12 cellular contexts compared by ENCODE assay signal in genomic region chr3:101065962-101066361, GRCh38.
DNase-seq lines count a peak whose midpoint lies in the region; ATAC-seq and TF ChIP-seq lines count a peak whose summit lies in the region.
"Had no signal": no experiment of that assay in that cellular context is flagged by ENCODE, and none has a peak within 500 bp of the region (broad histone marks: within the 10 kb centered on the region; RNA-seq: fewer than 3 reads in every experiment).

No MANE protein-coding gene starts in this region.

- CTCF ChIA-PET in activated CD4-positive, alpha-beta memory T cell treated with anti-CD3 and anti-CD28 coated beads for 36 hours (lab: Charles Lee), result interaction anchor here (1.2 kb wide), 1 partner anchor 316 kb away, joined by 3 read pairs; no protein-coding TSS in a partner anchor

- H3K36me3 ChIP-seq in gastrocnemius medialis (no peaks in the 10 kb centered on the region), testis (ENCODE audit: low read depth, missing control alignments) (no peaks in the 10 kb centered on the region)
- H3K36me3 ChIP-seq: neural progenitor cell had no signal

- in situ Hi-C loops in gastrocnemius medialis (cut with MboI; ENCODE audit: low sequenced_read_pairs in 4 of 4), result loop anchor here in 1 of 4 donors (25.0 kb wide), 1 partner anchor 321 kb away; no protein-coding TSS in a partner anchor

- no peaks in the 10 kb centered on the region for H3K36me3 Mint-ChIP-seq in activated CD4-positive, alpha-beta memory T cell treated with anti-CD3 and anti-CD28 coated beads for 36 hours
- H3K36me3 Mint-ChIP-seq: neural progenitor cell had no signal

- peaks cover 27% of the 10 kb centered on the region for H3K27me3 Mint-ChIP-seq in activated CD4-positive, alpha-beta memory T cell treated with anti-CD3 and anti-CD28 coated beads for 36 hours

- WGBS in testis, 2 donors, result 44 to 48% methylated on average over 3 of the region's 3 CpGs

- peaks cover 5% of the 10 kb centered on the region for H3K4me1 Mint-ChIP-seq in activated CD4-positive, alpha-beta memory T cell treated with anti-CD3 and anti-CD28 coated beads for 36 hours (ENCODE audit: low read depth)
- H3K4me1 Mint-ChIP-seq: neural progenitor cell had no signal

- no peaks in the 10 kb centered on the region for H3K4me1 ChIP-seq in gastrocnemius medialis
- H3K4me1 ChIP-seq in testis, result no peaks in the 10 kb centered on the region

- no peak overlapping the region for H3K4me3 Mint-ChIP-seq in activated CD4-positive, alpha-beta memory T cell treated with anti-CD3 and anti-CD28 coated beads for 36 hours
- H3K4me3 Mint-ChIP-seq: neural progenitor cell had no signal

- H3K9me3 ChIP-seq in gastrocnemius medialis (no peaks in the 10 kb centered on the region), testis (no peaks in the 10 kb centered on the region)

- DNase-seq in EH (ENCODE audit: low read depth) (peak; percentile 93), fibroblast of pulmonary artery (ENCODE audit: low read depth) (peak; percentile 87), gastrocnemius medialis (no peak), testis (no peak), NCI-H2081 (lab: John Stamatoyannopoulos, UW) (no peak)
- DNase-seq in activated CD8-positive, alpha-beta memory T cell treated with anti-CD3 and anti-CD28 coated beads, Interleukin-2, amount 50 U/mL, for 48 hours, result no peak
- no peak for DNase-seq in activated CD4-positive, alpha-beta memory T cell treated with anti-CD3 and anti-CD28 coated beads for 36 hours
- DNase-seq: DMS79 treated with DMSO at 0.1 percent for 48 hours, MV-4-11 had no signal

- POLR2A ChIA-PET in activated CD4-positive, alpha-beta memory T cell treated with anti-CD3 and anti-CD28 coated beads for 36 hours (lab: Charles Lee), result no interaction called here

- TF ChIP-seq CTCF in fibroblast of pulmonary artery (IDR thresholded peaks at IDR 0.05; ENCODE audit: low read length, missing control alignments), result no peak
- no peak for TF ChIP-seq CTCF in gastrocnemius medialis (IDR thresholded peaks at IDR 0.05 in 4 of 5, conservative IDR thresholded peaks at IDR 0.05 in 1 of 5)
- no peak for TF ChIP-seq CTCF in testis (IDR thresholded peaks at IDR 0.05)

- H3K27ac Mint-ChIP-seq in activated CD4-positive, alpha-beta memory T cell treated with anti-CD3 and anti-CD28 coated beads for 36 hours, result no peak overlapping the region
- H3K27ac Mint-ChIP-seq: neural progenitor cell had no signal

- no peaks in the 10 kb centered on the region for H3K27me3 ChIP-seq in gastrocnemius medialis
- no peaks in the 10 kb centered on the region for H3K27me3 ChIP-seq in testis
- H3K27me3 ChIP-seq: neural progenitor cell had no signal

- H3K4me3 ChIP-seq in fibroblast of pulmonary artery (replicated peaks; ENCODE audit: low read depth, low read length) (no peak overlapping the region), gastrocnemius medialis (no peak overlapping the region), testis (no peak overlapping the region)
- H3K4me3 ChIP-seq: neural progenitor cell had no signal

- TF ChIP-seq POLR2A in gastrocnemius medialis (IDR thresholded peaks at IDR 0.05), result no peak
- TF ChIP-seq POLR2A in testis (IDR thresholded peaks at IDR 0.05), result no peak

- H3K9me3 Mint-ChIP-seq in activated CD4-positive, alpha-beta memory T cell treated with anti-CD3 and anti-CD28 coated beads for 36 hours, result peaks cover 2% of the 10 kb centered on the region
- H3K9me3 Mint-ChIP-seq: neural progenitor cell had no signal

- intact Hi-C loops in gastrocnemius medialis (cut with DNase I; ENCODE audit: low total_unique reads), result loop anchor here (10.0 kb wide), 1 partner anchor 71 kb away; the partner anchor contains the start of gene ABI3BP
- intact Hi-C loops in testis (cut with DNase I; ENCODE audit: low total_unique reads), result no loop called here
- intact Hi-C loops in activated CD4-positive, alpha-beta memory T cell treated with anti-CD3 and anti-CD28 coated beads for 36 hours (cut with micrococcal nuclease), result no loop called here

- peak overlapping the region in 1 of 4 donors; percentile 14 for H3K27ac ChIP-seq in gastrocnemius medialis
- H3K27ac ChIP-seq in testis, result peak overlapping the region in 1 of 2 donors; percentile 34
- H3K27ac ChIP-seq: neural progenitor cell had no signal

- peak; percentile 92 for ATAC-seq in SK-N-SH treated with all-trans-retinoic acid at 6 μM for 48 hours
- peak; percentile 60 to 70 for ATAC-seq in gastrocnemius medialis
- ATAC-seq: Panc1 had no signal

TF ChIP-seq in SK-N-SH treated with all-trans-retinoic acid at 6 μM for 48 hours, 23 proteins besides CTCF, POLR2A, EP300 and RAD21:
- no peak for TF ChIP-seq ESRRG (CRISPR knock-in tag; IDR thresholded peaks at IDR 0.05)
- no peak for TF ChIP-seq SNAI2 (CRISPR knock-in tag; IDR thresholded peaks at IDR 0.05)
- no peak for TF ChIP-seq RARB (CRISPR knock-in tag; IDR thresholded peaks at IDR 0.05)
- no peak for TF ChIP-seq ZC3H10 (CRISPR knock-in tag; IDR thresholded peaks at IDR 0.05)
- TF ChIP-seq ARNTL (CRISPR knock-in tag; IDR thresholded peaks at IDR 0.05; ENCODE audit: borderline replicate concordance, low read depth), result no peak

Comparison
In these comparisons a context has a peak if more than half of its experiments do, and no peak if none do; other contexts are left out.
1. DNase-seq: peak in EH (single experiment) and fibroblast of pulmonary artery (single experiment); none in gastrocnemius medialis (0 of 2), testis (single experiment), activated CD8-positive, alpha-beta memory T cell treated with anti-CD3 and anti-CD28 coated beads, Interleukin-2, amount 50 U/mL, for 48 hours (single experiment), NCI-H2081 (0 of 2) and activated CD4-positive, alpha-beta memory T cell treated with anti-CD3 and anti-CD28 coated beads for 36 hours (single experiment).